In genomic region chr1:158414651-158415345, GRCh38 we compare ENCODE assay signal across 10 cellular contexts. TPM values are rescaled to one million over a fixed set of nuclear protein-coding genes. Genes with fewer than 3 reads are reported as not detected.
"Had no signal": no experiment of that assay in that cellular context is flagged by ENCODE, and none has a peak within 500 bp of the region (broad histone marks: within the 10 kb centered on the region; RNA-seq: fewer than 3 reads in every experiment).

No MANE protein-coding gene starts in this region.

- ATAC-seq: HepG2, K562 had no signal

- H3K27ac ChIP-seq: HL-60 had no signal

- DNase-seq: IMR-90, KBM-7, KG1 had no signal

- H3K4me3 ChIP-seq: K562 had no signal

- FAIRE-seq: HepG2, HTR-8/SVneo, K562 had no signal

RNA-seq across cellular contexts. Expression of gene OR10K2, which starts 11.2 kb away (rescaled TPM):
- total RNA-seq: HepG2, HT-29, HT1080, IMR-90, K562 had no signal
- polyA plus RNA-seq: HepG2, IgD-negative memory B cell, IMR-90, K562 had no signal

RNA-seq across cellular contexts. Expression of gene OR10T2, which starts 15.5 kb away (rescaled TPM):
- total RNA-seq: HepG2, HT-29, HT1080, IMR-90, K562 had no signal
- polyA plus RNA-seq: HepG2, IgD-negative memory B cell, IMR-90, K562 had no signal

RNA-seq across cellular contexts. Expression of gene OR10K1, which starts 46.8 kb away (rescaled TPM):
- total RNA-seq: HepG2, HT-29, HT1080, IMR-90, K562 had no signal
- polyA plus RNA-seq: HepG2, IgD-negative memory B cell, IMR-90, K562 had no signal

RNA-seq across cellular contexts. Expression of gene OR10R2, which starts 57.2 kb away (rescaled TPM):
- total RNA-seq: HepG2, HT-29, HT1080, IMR-90, K562 had no signal
- polyA plus RNA-seq: HepG2, IgD-negative memory B cell, IMR-90, K562 had no signal
